In the genomic region with DNA sequence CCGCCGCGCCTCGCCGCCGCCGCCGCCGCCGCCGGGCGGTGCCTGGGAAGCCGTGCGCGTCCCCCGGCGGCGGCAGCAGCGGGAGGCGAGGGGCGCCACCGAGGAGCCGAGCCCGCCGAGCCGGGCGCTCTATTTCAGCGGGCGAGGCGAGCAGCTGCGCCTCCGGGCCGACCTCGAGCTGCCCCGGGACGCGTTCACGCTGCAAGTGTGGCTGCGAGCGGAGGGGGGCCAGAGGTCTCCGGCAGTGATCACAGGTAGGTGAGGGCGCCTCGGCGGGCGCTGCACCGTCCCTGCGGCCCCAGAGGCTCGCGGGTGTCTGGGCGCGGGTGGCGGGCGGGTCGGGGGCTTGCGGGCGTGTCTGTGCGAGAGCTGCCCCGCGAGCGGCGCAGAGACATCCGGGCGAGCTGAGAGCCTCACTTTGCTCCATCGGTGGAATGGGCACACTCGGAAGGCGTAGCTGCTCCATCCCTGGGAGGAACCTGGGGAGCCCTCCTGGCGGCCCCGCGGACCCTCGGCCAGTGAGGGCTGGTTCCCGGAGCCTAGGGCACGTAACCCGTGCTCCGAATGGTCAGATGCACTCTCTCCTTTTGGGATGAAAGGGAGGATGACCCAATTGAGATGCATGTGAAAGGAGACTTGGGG, we compare ENCODE assay signal across 8 cellular contexts. TPM values are rescaled to one million over a fixed set of nuclear protein-coding genes. Genes with fewer than 3 reads are reported as not detected.
A peak's percentile ranks its signal among the peaks of the same experiment; 100 is the strongest.
DNase-seq lines count a peak whose midpoint lies in the region; ATAC-seq, FAIRE-seq and TF ChIP-seq lines count a peak whose summit lies in the region.

No MANE protein-coding gene starts in this region.

- H3K27me3 Mint-ChIP-seq in MCF 10A (ENCODE audit: insufficient read depth, unreplicated experiment) = no peaks in the 10 kb centered on the region

- H3K36me3 Mint-ChIP-seq in MCF 10A (ENCODE audit: insufficient read depth, unreplicated experiment) = no peaks in the 10 kb centered on the region

- CTCF ChIA-PET in MCF 10A (lab: Yijun Ruan, JAX) (interaction anchor here (0.6 to 4.3 kb wide), 9 partner anchors 10 to 701 kb away, joined by 3 to 40 read pairs (median 5); no protein-coding TSS in a partner anchor), PC-3 (lab: Charles Lee) (no interaction called here)

- H3K4me1 ChIP-seq in kidney (ENCODE audit: control insufficient read depth in 1 of 2, insufficient read depth in 1 of 2, low read depth in 1 of 2, low read length in 2 of 2) (peaks cover 0 to 9% of the 10 kb centered on the region in 2 donors), testis (peaks cover 15% of the 10 kb centered on the region), PC-3 (ENCODE audit: insufficient read depth, low read length) (peaks cover 19% of the 10 kb centered on the region)

- POLR2A ChIA-PET in MCF 10A (lab: Yijun Ruan, JAX) = no interaction called here
- POLR2A ChIA-PET in PC-3 (lab: Charles Lee; ENCODE audit: unreplicated experiment) = no interaction called here

- no peak overlapping the region for H2AFZ ChIP-seq in PC-3 (ENCODE audit: low read length)

- no peaks in the 10 kb centered on the region for H3F3A ChIP-seq in PC-3 (ENCODE audit: low read length, unreplicated experiment)

- peak overlapping the region; percentile 83 for H3K4me3 Mint-ChIP-seq in MCF 10A (ENCODE audit: unreplicated experiment)

- H3K4me2 ChIP-seq in PC-3 (ENCODE audit: low read length) = no peak overlapping the region

- ATAC-seq in GM21825 (IDR thresholded peaks at IDR 0.05; ENCODE audit: unreplicated experiment) (no peak), PC-3 (no peak)

- TF ChIP-seq CTCF in MCF 10A (IDR thresholded peaks at IDR 0.05; ENCODE audit: unreplicated experiment) (no peak), kidney (IDR thresholded peaks at IDR 0.05; ENCODE audit: borderline replicate concordance, extremely low read depth, insufficient read depth) (no peak), testis (IDR thresholded peaks at IDR 0.05) (no peak), PC-3 (conservative IDR thresholded peaks at IDR 0.05; ENCODE audit: low read depth, low read length) (no peak)

- DNase-seq in NCI-H1105 treated with DMSO at 0.1 percent for 48 hours (lab: John Stamatoyannopoulos, UW) = peak; percentile 10
- no peak for DNase-seq in NCI-H1105 (lab: John Stamatoyannopoulos, UW)
- no peak for DNase-seq in MCF 10A (ENCODE audit: unreplicated experiment)
- peak; percentile 68 for DNase-seq in kidney
- DNase-seq in testis = no peak
- no peak for DNase-seq in PC-3
- no peak for DNase-seq in NCI-H1048 (lab: John Stamatoyannopoulos, UW)

- H3K27ac ChIP-seq in kidney (ENCODE audit: low read depth in 2 of 2, low read length in 2 of 2) (peak overlapping the region; percentile 78 to 86), testis (peak overlapping the region in 1 of 2 donors; percentile 77), PC-3 (ENCODE audit: low read length) (no peak overlapping the region)

- peak overlapping the region; percentile 75 to 87 for H3K4me3 ChIP-seq in kidney (ENCODE audit: low read length in 2 of 2)
- H3K4me3 ChIP-seq in testis = peak overlapping the region; percentile 56 to 60
- no peak overlapping the region for H3K4me3 ChIP-seq in PC-3 (ENCODE audit: low read length)

- intact Hi-C loops in MCF 10A (cut with micrococcal nuclease) (loop anchor here (5.0 kb wide), 2 partner anchors 212 to 493 kb away; no protein-coding TSS in a partner anchor), kidney (cut with DNase I) (no loop called here), testis (cut with DNase I; ENCODE audit: low total_unique reads) (loop anchor here (10.0 kb wide), 1 partner anchor 490 kb away; no protein-coding TSS in a partner anchor), PC-3 (cut with micrococcal nuclease) (loop anchor here (5.0 kb wide), 2 partner anchors 462 to 562 kb away; no protein-coding TSS in a partner anchor)

- FAIRE-seq in kidney (lab: Jason Lieb, UNC) = no peak

- WGBS in testis, 2 donors = 1% methylated on average over 40 of the region's 74 CpGs; no CpG with 5 or more reads in 1 of the 2 donors

- TF ChIP-seq POLR2A in testis (IDR thresholded peaks at IDR 0.05) = no peak

- H3K36me3 ChIP-seq in kidney (ENCODE audit: control insufficient read depth in 1 of 2, insufficient read depth in 2 of 2, low read length in 2 of 2) (no peaks in the 10 kb centered on the region), testis (ENCODE audit: low read depth, missing control alignments) (no peaks in the 10 kb centered on the region), PC-3 (ENCODE audit: low read depth, low read length) (no peaks in the 10 kb centered on the region)

- H3K9me3 Mint-ChIP-seq in MCF 10A (ENCODE audit: unreplicated experiment) = no peaks in the 10 kb centered on the region

- peaks cover 45% of the 10 kb centered on the region for H3K4me1 Mint-ChIP-seq in MCF 10A (ENCODE audit: insufficient read depth, unreplicated experiment)

- no peaks in the 10 kb centered on the region for H3K27me3 ChIP-seq in testis
- no peaks in the 10 kb centered on the region for H3K27me3 ChIP-seq in PC-3 (ENCODE audit: low read length)

- no peaks in the 10 kb centered on the region for H3K9me2 ChIP-seq in PC-3 (replicated peaks; ENCODE audit: low read length)

- H3K79me2 ChIP-seq in PC-3 (ENCODE audit: low read length) = no peaks in the 10 kb centered on the region

- peak overlapping the region; percentile 81 to 85 for H3K9ac ChIP-seq in kidney (ENCODE audit: low read length in 2 of 2)
- H3K9ac ChIP-seq in PC-3 (ENCODE audit: low read length) = no peak overlapping the region

- no TSS peak for BruUV-seq in MCF 10A (replicated peaks; lab: Mats Ljungman, UMichigan)
- no TSS peak for BruUV-seq in PC-3 (replicated peaks; lab: Mats Ljungman, UMichigan)

- H4K20me1 ChIP-seq in PC-3 (ENCODE audit: low read length) = no peaks in the 10 kb centered on the region

- H3K9me3 ChIP-seq in kidney (ENCODE audit: control insufficient read depth in 1 of 2, low read length in 2 of 2) (no peaks in the 10 kb centered on the region), testis (no peaks in the 10 kb centered on the region), PC-3 (ENCODE audit: low read length) (no peaks in the 10 kb centered on the region)

- peak overlapping the region; percentile 87 for H3K27ac Mint-ChIP-seq in MCF 10A (ENCODE audit: low read depth, unreplicated experiment)

RNA-seq across cellular contexts. Expression of a gene that starts 0.9 kb away (rescaled TPM):
- total RNA-seq in MCF 10A (2022) (6.1 and 7.0 TPM in 2 replicates), kidney (10.2 TPM), testis (1 to 10 TPM; 1.9 to 5.1 TPM), PC-3 (2014; rRNA removed) (not detected in 2 replicates)
- polyA plus RNA-seq in kidney (ENCODE audit: insufficient read depth, low read depth, low replicate concordance) (4.2 TPM), testis (ENCODE audit: insufficient read depth, low read depth, low replicate concordance) (4.1 TPM)

Comparison
In these comparisons a context has a peak if more than half of its experiments do, and no peak if none do; other contexts are left out.
1. DNase-seq: peak in NCI-H1105 treated with DMSO at 0.1 percent for 48 hours (single experiment) and kidney (single experiment); none in NCI-H1105 (single experiment), MCF 10A (single experiment), testis (single experiment), PC-3 (single experiment) and NCI-H1048 (single experiment).